Comparison of ENCODE assay signal across 15 cellular contexts in the genomic region with DNA sequence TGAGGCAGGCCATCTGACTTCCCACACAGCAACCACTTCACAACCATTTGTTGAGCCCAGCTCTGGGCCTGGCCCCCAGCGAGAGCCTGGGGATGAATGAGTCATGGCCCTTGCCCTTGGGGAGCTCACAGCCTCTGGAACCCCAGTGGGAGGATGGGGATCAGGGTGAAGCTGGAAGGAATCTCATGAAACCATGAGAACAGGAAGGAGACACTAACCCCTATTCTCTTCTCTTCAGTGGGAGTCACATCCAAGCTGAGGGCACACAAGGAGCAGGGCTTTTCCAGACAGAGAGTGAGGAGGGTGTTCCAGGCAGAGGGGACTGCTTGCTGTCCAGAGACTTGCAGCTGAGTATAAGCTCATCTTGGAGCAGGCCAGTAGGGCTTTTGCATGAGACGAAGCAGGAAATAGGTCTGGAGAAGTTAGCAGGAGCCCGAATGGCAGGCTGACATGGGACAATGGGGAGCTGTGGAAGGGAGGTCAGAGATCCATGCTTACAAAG. TPM values are rescaled to one million over a fixed set of nuclear protein-coding genes. Genes with fewer than 3 reads are reported as not detected.
A peak's percentile ranks its signal among the peaks of the same experiment; 100 is the strongest.
DNase-seq lines count a peak whose midpoint lies in the region; ATAC-seq and TF ChIP-seq lines count a peak whose summit lies in the region.
"Had no signal": no experiment of that assay in that cellular context is flagged by ENCODE, and none has a peak within 500 bp of the region (broad histone marks: within the 10 kb centered on the region; RNA-seq: fewer than 3 reads in every experiment).

No MANE protein-coding gene starts in this region.

- H3K4me1 ChIP-seq in MM.1S (ENCODE audit: low read length) = peaks cover 26% of the 10 kb centered on the region

- no peaks in the 10 kb centered on the region for H3K9me3 ChIP-seq in MM.1S (replicated peaks; ENCODE audit: insufficient read depth, low read length)
- H3K9me3 ChIP-seq: left lung had no signal

- no peak overlapping the region for H3K9ac ChIP-seq in MM.1S (ENCODE audit: low read length)

- no peaks in the 10 kb centered on the region for H3K79me2 ChIP-seq in MM.1S (ENCODE audit: low read length)

- DNase-seq in ACHN (peak; percentile 53), HT1080 (ENCODE audit: low read depth) (peak; percentile 78), UCSD-AML1 (lab: John Stamatoyannopoulos, UW; ENCODE audit: unreplicated experiment) (peak; percentile 57), glomerular visceral epithelial cell (ENCODE audit: extremely low spot score) (peak; percentile 89), MM.1S (no peak), NCI-H2171 (lab: John Stamatoyannopoulos, UW) (no peak)
- DNase-seq in activated T-cell treated with anti-CD3 and anti-CD28 coated beads, Interleukin-2, amount 50 U/mL, for 72 hours = no peak
- DNase-seq: activated naive CD4-positive, alpha-beta T cell treated with Interleukin-2 at 50 U/mL for 16 hours; GDM1; left lung; NCI-H1930; stimulated activated CD4-positive, alpha-beta T cell treated with anti-CD3 and anti-CD28 coated beads, Interleukin-1b, Interleukin-23, amount 100 ng/mL, for 48 hours; T-cell had no signal

- no peak overlapping the region for H3K4me3 ChIP-seq in MM.1S (ENCODE audit: low read length)
- H3K4me3 ChIP-seq: left lung had no signal

- H3K27ac ChIP-seq in MM.1S (ENCODE audit: low read length) = no peak overlapping the region
- H3K27ac ChIP-seq: left lung had no signal

- no peak overlapping the region for H3K4me3 Mint-ChIP-seq in activated T-cell treated with anti-CD3 and anti-CD28 coated beads, Interleukin-2, amount 50 U/mL, for 72 hours
- H3K4me3 Mint-ChIP-seq: stimulated activated memory B cell treated with anti-CD40 and anti-IgM and Interleukin-4, amounts not matched to agents 10 μg/mL and 1 μg/mL and 100 μg/mL, for 72 hours; T-cell had no signal

- H3F3A ChIP-seq in MM.1S (ENCODE audit: insufficient read depth, low read length) = no peaks in the 10 kb centered on the region

- no peak for TF ChIP-seq CTCF in MM.1S (IDR thresholded peaks at IDR 0.05; ENCODE audit: low read length)

- no peak overlapping the region for H2AFZ ChIP-seq in MM.1S (ENCODE audit: low read length)

- ATAC-seq in activated T-cell treated with anti-CD3 and anti-CD28 coated beads, Interleukin-2, amount 50 U/mL, for 72 hours (replicated peaks in 1 of 2) = no peak
- no peak for ATAC-seq in GM19467 (IDR thresholded peaks at IDR 0.05; ENCODE audit: unreplicated experiment)
- ATAC-seq: left lung; stimulated activated memory B cell treated with anti-CD40 and anti-IgM and Interleukin-4, amounts not matched to agents 10 μg/mL and 1 μg/mL and 100 μg/mL, for 72 hours; T-cell had no signal

- no peaks in the 10 kb centered on the region for H3K27me3 Mint-ChIP-seq in activated T-cell treated with anti-CD3 and anti-CD28 coated beads, Interleukin-2, amount 50 U/mL, for 72 hours (ENCODE audit: low read depth)
- H3K27me3 Mint-ChIP-seq: T-cell had no signal

- in situ Hi-C loops in ACHN (cut with HindIII; ENCODE audit: low pct_ligation_motif_present, low pct_unique_long_range_greater_than_20kb, low sequenced_read_pairs) = no loop called here

- H4K20me1 ChIP-seq in MM.1S (ENCODE audit: insufficient read depth, low read length) = no peaks in the 10 kb centered on the region

- no peaks in the 10 kb centered on the region for H3K36me3 Mint-ChIP-seq in activated T-cell treated with anti-CD3 and anti-CD28 coated beads, Interleukin-2, amount 50 U/mL, for 72 hours (ENCODE audit: insufficient read depth in 2 of 2)
- H3K36me3 Mint-ChIP-seq: stimulated activated memory B cell treated with anti-CD40 and anti-IgM and Interleukin-4, amounts not matched to agents 10 μg/mL and 1 μg/mL and 100 μg/mL, for 72 hours; T-cell had no signal

- H3K27ac Mint-ChIP-seq in activated T-cell treated with anti-CD3 and anti-CD28 coated beads, Interleukin-2, amount 50 U/mL, for 72 hours = no peak overlapping the region
- H3K27ac Mint-ChIP-seq: stimulated activated memory B cell treated with anti-CD40 and anti-IgM and Interleukin-4, amounts not matched to agents 10 μg/mL and 1 μg/mL and 100 μg/mL, for 72 hours; T-cell had no signal

- no peaks in the 10 kb centered on the region for H3K9me3 Mint-ChIP-seq in activated T-cell treated with anti-CD3 and anti-CD28 coated beads, Interleukin-2, amount 50 U/mL, for 72 hours
- H3K9me3 Mint-ChIP-seq: stimulated activated memory B cell treated with anti-CD40 and anti-IgM and Interleukin-4, amounts not matched to agents 10 μg/mL and 1 μg/mL and 100 μg/mL, for 72 hours; T-cell had no signal

- H3K4me2 ChIP-seq in MM.1S (ENCODE audit: low read depth, low read length) = no peak overlapping the region

- H3K4me1 Mint-ChIP-seq in activated T-cell treated with anti-CD3 and anti-CD28 coated beads, Interleukin-2, amount 50 U/mL, for 72 hours (ENCODE audit: low read depth) = peaks cover 7% of the 10 kb centered on the region

- H3K9me2 ChIP-seq in MM.1S (replicated peaks; ENCODE audit: insufficient read depth, low read length) = no peaks in the 10 kb centered on the region

- H3K36me3 ChIP-seq in MM.1S (replicated peaks; ENCODE audit: insufficient read depth, low read length) = no peaks in the 10 kb centered on the region
- H3K36me3 ChIP-seq: left lung had no signal

- peaks cover 49% of the 10 kb centered on the region for H3K27me3 ChIP-seq in MM.1S (replicated peaks; ENCODE audit: insufficient read depth, low read length)

RNA-seq across cellular contexts. Expression of gene FOXS1, which starts 7.5 kb away (rescaled TPM):
- total RNA-seq in HT1080 (2014; rRNA removed; shearing (Covaris generic)) = 0.17 and 0.35 TPM in 2 replicates
- 0.15 and 0.73 TPM in 2 replicates for polyA plus RNA-seq in HT1080 (2015; cell fraction: cytosol; rRNA removed)
- 0.25 and 0.51 TPM in 2 replicates for polyA plus RNA-seq in HT1080 (2015; cell fraction: nucleus; rRNA removed)
- total RNA-seq in activated T-cell treated with anti-CD3 and anti-CD28 coated beads, Interleukin-2, amount 50 U/mL, for 72 hours = not detected
- total RNA-seq: T-cell had no signal

RNA-seq across cellular contexts. Expression of gene MYLK2, which starts 18.8 kb away (rescaled TPM):
- total RNA-seq in HT1080 (2014; rRNA removed; shearing (Covaris generic)) = 0.70 and 1.0 TPM in 2 replicates
- polyA plus RNA-seq in HT1080 (2015; cell fraction: cytosol; rRNA removed) = 0.61 and 1.3 TPM in 2 replicates
- polyA plus RNA-seq in HT1080 (2015; cell fraction: nucleus; rRNA removed) = 1.4 and 1.9 TPM in 2 replicates
- under 1 TPM; 0.49 to 0.53 TPM for total RNA-seq in activated T-cell treated with anti-CD3 and anti-CD28 coated beads, Interleukin-2, amount 50 U/mL, for 72 hours
- total RNA-seq: left lung, T-cell had no signal

RNA-seq across cellular contexts. Expression of gene DUSP15, which starts 32.4 kb away (rescaled TPM):
- total RNA-seq in HT1080 (2014; rRNA removed; shearing (Covaris generic)) = 0.30 TPM in 1 of 2 replicates, not detected in the other
- 0.30 TPM in 1 of 2 replicates, not detected in the other for polyA plus RNA-seq in HT1080 (2015; cell fraction: cytosol; rRNA removed)
- 0.29 TPM in 1 of 2 replicates, not detected in the other for polyA plus RNA-seq in HT1080 (2015; cell fraction: nucleus; rRNA removed)
- total RNA-seq in activated T-cell treated with anti-CD3 and anti-CD28 coated beads, Interleukin-2, amount 50 U/mL, for 72 hours = not detected
- total RNA-seq: T-cell had no signal

RNA-seq across cellular contexts. Expression of gene TTLL9, which starts 32.5 kb away (rescaled TPM):
- not detected in 2 replicates for total RNA-seq in HT1080 (2014; rRNA removed; shearing (Covaris generic))
- polyA plus RNA-seq in HT1080 (2015; cell fraction: cytosol; rRNA removed) = 0.06 TPM in 1 of 2 replicates, not detected in the other
- polyA plus RNA-seq in HT1080 (2015; cell fraction: nucleus; rRNA removed) = 0.17 TPM in 1 of 2 replicates, not detected in the other
- not detected for total RNA-seq in activated T-cell treated with anti-CD3 and anti-CD28 coated beads, Interleukin-2, amount 50 U/mL, for 72 hours

Comparison
In these comparisons a context has a peak if more than half of its experiments do, and no peak if none do; other contexts are left out.
1. DNase-seq: peak in ACHN (single experiment), HT1080 (single experiment), UCSD-AML1 (single experiment) and glomerular visceral epithelial cell (single experiment); none in MM.1S (single experiment), activated T-cell treated with anti-CD3 and anti-CD28 coated beads, Interleukin-2, amount 50 U/mL, for 72 hours (0 of 2) and NCI-H2171 (single experiment).